Comparison of ENCODE assay signal across 1 cellular context in genomic region chr3:4493008-4493930, GRCh38.
A peak's percentile ranks its signal among the peaks of the same experiment; 100 is the strongest.
TF ChIP-seq lines count a peak whose summit lies in the region.

ITPR1 (plus strand) TSS chr3:4493348; CDS start chr3:4516492, 23,144 bp downstream.

TF ChIP-seq in HepG2, 621 proteins besides CTCF, POLR2A, EP300 and RAD21 (continued from another document and continues in another):
- TF ChIP-seq HNRNPLL (IDR thresholded peaks at IDR 0.05; ENCODE audit: low read depth, low read length, poor library complexity, severe bottlenecking) (peak; percentile 53), ZNF646 (CRISPR knock-in tag; IDR thresholded peaks at IDR 0.05) (no peak), ZNF407 (CRISPR knock-in tag; IDR thresholded peaks at IDR 0.05; ENCODE audit: not compliant biosample characterization) (no peak), ZSCAN20 (CRISPR knock-in tag; IDR thresholded peaks at IDR 0.05; ENCODE audit: borderline replicate concordance) (no peak), ZSCAN9 (CRISPR knock-in tag; IDR thresholded peaks at IDR 0.05; ENCODE audit: borderline replicate concordance) (peak; percentile 46), SOX13 (IDR thresholded peaks at IDR 0.05) (no peak), SOX13 (CRISPR knock-in tag; conservative IDR thresholded peaks at IDR 0.05 in 1 of 2, IDR thresholded peaks at IDR 0.05 in 1 of 2) (no peak; a peak in 1 of 4 replicates), PTBP1 (IDR thresholded peaks at IDR 0.05; ENCODE audit: low read depth, low read length, poor library complexity, severe bottlenecking) (no peak), ZNF792 (CRISPR knock-in tag; IDR thresholded peaks at IDR 0.05) (peak; percentile 76; the same call in 1 of the 2 replicates), PBX3 (CRISPR knock-in tag; IDR thresholded peaks at IDR 0.05; ENCODE audit: borderline replicate concordance) (no peak), IKZF4 (CRISPR knock-in tag; IDR thresholded peaks at IDR 0.05; ENCODE audit: borderline replicate concordance, low read depth, not compliant biosample characterization) (no peak), FOXC1 (CRISPR knock-in tag; IDR thresholded peaks at IDR 0.05; ENCODE audit: borderline replicate concordance) (peak; percentile 70; the same call in 1 of the 2 replicates), ZBTB49 (CRISPR knock-in tag; IDR thresholded peaks at IDR 0.05; ENCODE audit: borderline replicate concordance) (no peak), ZNF552 (CRISPR knock-in tag; IDR thresholded peaks at IDR 0.05; ENCODE audit: borderline replicate concordance) (no peak; the same call in 1 of the 2 replicates), SETDB1 (CRISPR knock-in tag; IDR thresholded peaks at IDR 0.05; ENCODE audit: borderline replicate concordance) (no peak), ZNF83 (CRISPR knock-in tag; IDR thresholded peaks at IDR 0.05; ENCODE audit: borderline replicate concordance) (peak; percentile 36; the same call in 1 of the 2 replicates), ZNF326 (CRISPR knock-in tag; IDR thresholded peaks at IDR 0.05; ENCODE audit: borderline replicate concordance) (no peak), ZFY (CRISPR knock-in tag; IDR thresholded peaks at IDR 0.05) (peak; percentile 55; the same call in 1 of the 2 replicates), CREM (IDR thresholded peaks at IDR 0.05) (peak; percentile 89), CREM (CRISPR knock-in tag; IDR thresholded peaks at IDR 0.05) (no peak), ZNF121 (CRISPR knock-in tag; IDR thresholded peaks at IDR 0.05) (peak; percentile 6; the same call in 1 of the 2 replicates), CERS6 (CRISPR knock-in tag; IDR thresholded peaks at IDR 0.05) (no peak), SRSF1 (optimal IDR thresholded peaks at IDR 0.05; ENCODE audit: low read depth, low read length) (no peak), SCMH1 (CRISPR knock-in tag; IDR thresholded peaks at IDR 0.05; ENCODE audit: borderline replicate concordance) (no peak), KDM1A (CRISPR knock-in tag; IDR thresholded peaks at IDR 0.05) (no peak), FOXK1 (CRISPR knock-in tag; IDR thresholded peaks at IDR 0.05; ENCODE audit: borderline replicate concordance, low read depth) (no peak), SP140L (CRISPR knock-in tag; IDR thresholded peaks at IDR 0.05; ENCODE audit: borderline replicate concordance) (no peak), ZNF782 (CRISPR knock-in tag; IDR thresholded peaks at IDR 0.05; ENCODE audit: borderline replicate concordance) (no peak), MNT (IDR thresholded peaks at IDR 0.05) (peak; percentile 57), ESRRA (CRISPR knock-in tag; IDR thresholded peaks at IDR 0.05; ENCODE audit: low read depth) (no peak), ZNF674 (CRISPR knock-in tag; IDR thresholded peaks at IDR 0.05; ENCODE audit: low read depth) (no peak), RXRA (CRISPR knock-in tag; IDR thresholded peaks at IDR 0.05) (no peak; the same call in 1 of the 2 replicates), PCBP1 (IDR thresholded peaks at IDR 0.05; ENCODE audit: borderline replicate concordance, low read depth, low read length) (peak; percentile 96), SIX4 (CRISPR knock-in tag; IDR thresholded peaks at IDR 0.05) (no peak), ZNF589 (CRISPR knock-in tag; conservative IDR thresholded peaks at IDR 0.05) (0 out of 2 replicates have a peak, but pooled peaks have one; percentile 51), NONO (IDR thresholded peaks at IDR 0.05) (no peak), NONO (CRISPR knock-in tag; conservative IDR thresholded peaks at IDR 0.05) (peak; percentile 94)
